35 cellular contexts compared by ENCODE assay signal in genomic region chr4:70571772-70572171, GRCh38. TPM values are rescaled to one million over a fixed set of nuclear protein-coding genes. Genes with fewer than 3 reads are reported as not detected.
"Had no signal": no experiment of that assay in that cellular context is flagged by ENCODE, and none has a peak within 500 bp of the region (broad histone marks: within the 10 kb centered on the region; RNA-seq: fewer than 3 reads in every experiment).

No MANE protein-coding gene starts in this region.

- H3K9me3 Mint-ChIP-seq: activated naive CD4-positive, alpha-beta T cell treated with anti-CD3 and anti-CD28 coated beads, Interleukin-2, amount 50 U/mL, for 24 hours; activated naive CD8-positive, alpha-beta T cell treated with anti-CD3 and anti-CD28 coated beads, Interleukin-2, amount 10 ng/mL, durations not matched to agents 7 days and 5 days; activated T-cell treated with anti-CD3 and anti-CD28 coated beads, Interleukin-2, amount 50 U/mL, for 24 hours; activated T-helper 2 cell treated with anti-CD3 and anti-CD28 coated beads, Interferon-gamma antibody, Interleukin-2, Interleukin-4, amounts not matched to agents 10 μg/mL and 5 μg/mL and 100 μg/mL, durations not matched to agents 14 hours and 24 hours and 36 hours; central memory CD8-positive, alpha-beta T cell had no signal

- H3K4me1 Mint-ChIP-seq: activated CD4-positive, alpha-beta T cell treated with anti-CD3 and anti-CD28 coated beads for 36 hours; activated CD4-positive, alpha-beta T cell treated with anti-CD3 and anti-CD28 coated beads, Interleukin-2, amount 10 ng/mL, durations not matched to agents 7 days and 5 days; activated naive CD4-positive, alpha-beta T cell treated with anti-CD3 and anti-CD28 coated beads, Interleukin-2, amount 50 U/mL, for 24 hours; activated naive CD8-positive, alpha-beta T cell treated with anti-CD3 and anti-CD28 coated beads, Interleukin-2, amount 10 ng/mL, durations not matched to agents 7 days and 5 days; central memory CD8-positive, alpha-beta T cell had no signal

- FAIRE-seq: TTC549 had no signal

- H3K36me3 ChIP-seq: ascending aorta, cardiac muscle cell, SJCRH30 had no signal

- ATAC-seq: activated CD4-positive, alpha-beta T cell treated with anti-CD3 and anti-CD28 coated beads for 36 hours; activated CD4-positive, CD25-positive, alpha-beta regulatory T cell treated with anti-CD3 and anti-CD28 coated beads, Interleukin-2, amount 50 U/mL, for 24 hours; activated CD8-positive, alpha-beta T cell treated with anti-CD3 and anti-CD28 coated beads, Interleukin-2, amount 10 ng/mL, durations not matched to agents 7 days and 5 days; Panc1 had no signal

- DNase-seq: activated CD4-positive, alpha-beta T cell treated with anti-CD3 and anti-CD28 coated beads for 36 hours; activated CD4-positive, alpha-beta T cell treated with anti-CD3 and anti-CD28 coated beads, Interleukin-2, amount 10 ng/mL, durations not matched to agents 7 days and 5 days; activated CD4-positive, alpha-beta T cell treated with anti-CD3 and anti-CD28 coated beads, Interleukin-2, amount 50 U/mL, for 48 hours; activated CD8-positive, alpha-beta T cell treated with anti-CD3 and anti-CD28 coated beads, Interleukin-2, amount 10 ng/mL, durations not matched to agents 7 days and 5 days; activated gamma-delta T cell; activated naive CD4-positive, alpha-beta T cell treated with Interleukin-2 at 50 U/mL for 16 hours; activated naive CD8-positive, alpha-beta T cell treated with anti-CD3 and anti-CD28 coated beads, Interleukin-2, amount 10 ng/mL, durations not matched to agents 7 days and 5 days; activated T-cell treated with anti-CD3 and anti-CD28 coated beads, Interleukin-2, amount 50 U/mL, for 24 hours; amygdala; Kasumi-1; NCI-H1092 treated with DMSO at 0.1 percent for 48 hours; NCI-H1417; NCI-H146; NCI-H187 treated with DMSO at 0.1 percent for 48 hours; NCI-H2081; NCI-H226; NCI-H446 treated with DMSO at 0.1 percent for 48 hours; NCI-H524; NCI-H69; NCI-H82; SHP77; SJCRH30 had no signal

- H3K4me1 ChIP-seq: ascending aorta, SJCRH30 had no signal

- H3K9me3 ChIP-seq: ascending aorta, SJCRH30 had no signal

- H3K4me3 ChIP-seq: ascending aorta, cardiac muscle cell, SJCRH30, SK-N-MC had no signal

- H3K27ac Mint-ChIP-seq: activated CD4-positive, alpha-beta T cell treated with anti-CD3 and anti-CD28 coated beads for 36 hours; activated CD4-positive, alpha-beta T cell treated with anti-CD3 and anti-CD28 coated beads, Interleukin-2, amount 10 ng/mL, durations not matched to agents 7 days and 5 days; activated CD8-positive, alpha-beta T cell treated with anti-CD3 and anti-CD28 coated beads, Interleukin-2, amount 10 ng/mL, durations not matched to agents 7 days and 5 days; activated naive CD4-positive, alpha-beta T cell treated with anti-CD3 and anti-CD28 coated beads, Interleukin-2, amount 50 U/mL, for 24 hours; activated naive CD8-positive, alpha-beta T cell treated with anti-CD3 and anti-CD28 coated beads, Interleukin-2, amount 10 ng/mL, durations not matched to agents 7 days and 5 days; activated T-cell treated with anti-CD3 and anti-CD28 coated beads, Interleukin-2, amount 50 U/mL, for 24 hours; activated T-helper 2 cell treated with anti-CD3 and anti-CD28 coated beads, Interferon-gamma antibody, Interleukin-2, Interleukin-4, amounts not matched to agents 10 μg/mL and 5 μg/mL and 100 μg/mL, durations not matched to agents 14 hours and 24 hours and 36 hours had no signal

- H3K36me3 Mint-ChIP-seq: activated naive CD4-positive, alpha-beta T cell treated with anti-CD3 and anti-CD28 coated beads, Interleukin-2, amount 50 U/mL, for 24 hours; activated naive CD8-positive, alpha-beta T cell treated with anti-CD3 and anti-CD28 coated beads, Interleukin-2, amount 10 ng/mL, durations not matched to agents 7 days and 5 days had no signal

- H3K27me3 ChIP-seq: ascending aorta, cardiac muscle cell, SJCRH30 had no signal

- H3K27ac ChIP-seq: ascending aorta, cardiac muscle cell, SJCRH30, SK-N-MC had no signal

- H3K4me3 Mint-ChIP-seq: activated CD4-positive, alpha-beta T cell treated with anti-CD3 and anti-CD28 coated beads for 36 hours; activated CD4-positive, alpha-beta T cell treated with anti-CD3 and anti-CD28 coated beads, Interleukin-2, amount 10 ng/mL, durations not matched to agents 7 days and 5 days; activated CD8-positive, alpha-beta T cell treated with anti-CD3 and anti-CD28 coated beads, Interleukin-2, amount 10 ng/mL, durations not matched to agents 7 days and 5 days; activated naive CD4-positive, alpha-beta T cell treated with anti-CD3 and anti-CD28 coated beads, Interleukin-2, amount 50 U/mL, for 24 hours; activated naive CD8-positive, alpha-beta T cell treated with anti-CD3 and anti-CD28 coated beads, Interleukin-2, amount 10 ng/mL, durations not matched to agents 7 days and 5 days; activated T-cell treated with anti-CD3 and anti-CD28 coated beads, Interleukin-2, amount 50 U/mL, for 24 hours; central memory CD8-positive, alpha-beta T cell had no signal

RNA-seq across cellular contexts. Expression of gene AMBN, which starts 20.3 kb away (rescaled TPM):
- total RNA-seq: activated CD4-positive, alpha-beta T cell treated with anti-CD3 and anti-CD28 coated beads for 36 hours; activated CD4-positive, alpha-beta T cell treated with anti-CD3 and anti-CD28 coated beads, Interleukin-2, amount 10 ng/mL, durations not matched to agents 7 days and 5 days; activated CD8-positive, alpha-beta T cell treated with anti-CD3 and anti-CD28 coated beads, Interleukin-2, amount 10 ng/mL, durations not matched to agents 7 days and 5 days; activated naive CD8-positive, alpha-beta T cell treated with anti-CD3 and anti-CD28 coated beads, Interleukin-2, amount 10 ng/mL, durations not matched to agents 7 days and 5 days; activated T-helper 2 cell treated with anti-CD3 and anti-CD28 coated beads, Interferon-gamma antibody, Interleukin-2, Interleukin-4, amounts not matched to agents 10 μg/mL and 5 μg/mL and 100 μg/mL, durations not matched to agents 14 hours and 24 hours and 36 hours; ascending aorta; cardiac muscle cell; RPMI7951; SJCRH30; T-helper 1 cell treated with Interleukin-12 subunit alpha and Interleukin-12 subunit beta and Interleukin-4 antibody, amounts not matched to agents 30 ng/mL and 1 ng/mL, for 36 hours; T-helper 2 cell treated with Interferon-gamma antibody and Interleukin-4, amounts not matched to agents 100 ng/mL and 5 ng/mL, for 36 hours had no signal
- polyA plus RNA-seq: cardiac muscle cell had no signal

RNA-seq across cellular contexts. Expression of gene AMTN, which starts 53.4 kb away (rescaled TPM):
- total RNA-seq: activated CD4-positive, alpha-beta T cell treated with anti-CD3 and anti-CD28 coated beads for 36 hours; activated CD4-positive, alpha-beta T cell treated with anti-CD3 and anti-CD28 coated beads, Interleukin-2, amount 10 ng/mL, durations not matched to agents 7 days and 5 days; activated CD8-positive, alpha-beta T cell treated with anti-CD3 and anti-CD28 coated beads, Interleukin-2, amount 10 ng/mL, durations not matched to agents 7 days and 5 days; activated naive CD8-positive, alpha-beta T cell treated with anti-CD3 and anti-CD28 coated beads, Interleukin-2, amount 10 ng/mL, durations not matched to agents 7 days and 5 days; activated T-helper 2 cell treated with anti-CD3 and anti-CD28 coated beads, Interferon-gamma antibody, Interleukin-2, Interleukin-4, amounts not matched to agents 10 μg/mL and 5 μg/mL and 100 μg/mL, durations not matched to agents 14 hours and 24 hours and 36 hours; ascending aorta; cardiac muscle cell; RPMI7951; T-helper 1 cell treated with Interleukin-12 subunit alpha and Interleukin-12 subunit beta and Interleukin-4 antibody, amounts not matched to agents 30 ng/mL and 1 ng/mL, for 36 hours; T-helper 2 cell treated with Interferon-gamma antibody and Interleukin-4, amounts not matched to agents 100 ng/mL and 5 ng/mL, for 36 hours had no signal
- polyA plus RNA-seq: adipose tissue had no signal

RNA-seq across cellular contexts. Expression of gene ENAM, which starts 56.8 kb away (rescaled TPM):
- total RNA-seq: activated CD4-positive, alpha-beta T cell treated with anti-CD3 and anti-CD28 coated beads for 36 hours; activated CD8-positive, alpha-beta T cell treated with anti-CD3 and anti-CD28 coated beads, Interleukin-2, amount 10 ng/mL, durations not matched to agents 7 days and 5 days; activated naive CD8-positive, alpha-beta T cell treated with anti-CD3 and anti-CD28 coated beads, Interleukin-2, amount 10 ng/mL, durations not matched to agents 7 days and 5 days; activated T-helper 2 cell treated with anti-CD3 and anti-CD28 coated beads, Interferon-gamma antibody, Interleukin-2, Interleukin-4, amounts not matched to agents 10 μg/mL and 5 μg/mL and 100 μg/mL, durations not matched to agents 14 hours and 24 hours and 36 hours; ascending aorta; cardiac muscle cell; RPMI7951; SJCRH30; T-helper 1 cell treated with Interleukin-12 subunit alpha and Interleukin-12 subunit beta and Interleukin-4 antibody, amounts not matched to agents 30 ng/mL and 1 ng/mL, for 36 hours; T-helper 2 cell treated with Interferon-gamma antibody and Interleukin-4, amounts not matched to agents 100 ng/mL and 5 ng/mL, for 36 hours had no signal
- polyA plus RNA-seq: cardiac muscle cell had no signal
